20 cellular contexts compared by ENCODE assay signal in genomic region chr2:137939026-137939425, GRCh38.
"Had no signal": no experiment of that assay in that cellular context is flagged by ENCODE, and none has a peak within 500 bp of the region (broad histone marks: within the 10 kb centered on the region; RNA-seq: fewer than 3 reads in every experiment).

No MANE protein-coding gene starts in this region.

- DNase-seq: activated CD4-positive, alpha-beta memory T cell treated with anti-CD3 and anti-CD28 coated beads for 36 hours; activated CD4-positive, alpha-beta T cell treated with anti-CD3 and anti-CD28 coated beads, Interleukin-2, amount 10 ng/mL, durations not matched to agents 24 days and 14 days; activated CD4-positive, CD25-positive, alpha-beta regulatory T cell treated with anti-CD3 and anti-CD28 coated beads, Interleukin-2, amount 50 U/mL, for 72 hours; activated CD8-positive, alpha-beta memory T cell treated with anti-CD3 and anti-CD28 coated beads, Interleukin-2, amount 50 U/mL, for 48 hours; activated gamma-delta T cell treated with Interleukin-2 at 50 U/mL for 16 hours; activated naive CD4-positive, alpha-beta T cell treated with anti-CD3 and anti-CD28 coated beads, Interleukin-2, amount 50 U/mL, for 16 hours; activated T-cell treated with anti-CD3 and anti-CD28 coated beads, Interleukin-2, amount 50 U/mL, for 24 hours; amniotic stem cell; central memory CD4-positive, alpha-beta T cell; islet precursor cell; left ventricle myocardium inferior; mesendoderm; natural killer cell; occipital lobe; stimulated activated CD4-positive, alpha-beta T cell treated with anti-CD3 and anti-CD28 coated beads, Interleukin-15, amount 100 ng/mL, for 24 hours; stimulated activated CD4-positive, alpha-beta T cell treated with anti-CD3 and anti-CD28 coated beads, Interleukin-2, amount 100 ng/mL, for 24 hours; stimulated activated naive B cell treated with anti-CD40 and anti-IgM and Interleukin-4, amounts not matched to agents 10 μg/mL and 1 μg/mL and 100 μg/mL, for 72 hours; stomach; thyroid gland had no signal

- FAIRE-seq: endothelial cell of umbilical vein had no signal
